17 cellular contexts compared by ENCODE assay signal in the genomic region with DNA sequence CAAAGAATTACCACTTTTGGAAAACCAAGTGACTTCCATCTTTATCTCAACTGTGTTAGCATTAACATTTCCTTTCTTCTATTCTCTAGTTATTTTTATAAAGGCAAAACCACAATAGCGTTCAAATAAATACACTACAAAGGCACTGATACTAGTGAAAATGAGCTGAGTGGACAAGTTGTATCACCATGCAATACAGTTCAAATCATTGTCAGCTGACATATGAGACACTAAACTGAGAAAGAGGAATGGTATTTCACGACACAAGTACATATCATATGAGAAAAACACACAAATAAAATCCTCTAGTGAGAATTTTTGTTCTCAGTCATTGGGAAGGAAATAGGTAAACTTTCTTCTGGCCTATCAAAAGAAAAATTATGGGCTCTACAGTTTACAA. TPM values are rescaled to one million over a fixed set of nuclear protein-coding genes. Genes with fewer than 3 reads are reported as not detected.
A peak's percentile ranks its signal among the peaks of the same experiment; 100 is the strongest.
DNase-seq lines count a peak whose midpoint lies in the region; ATAC-seq and TF ChIP-seq lines count a peak whose summit lies in the region.
"Had no signal": no experiment of that assay in that cellular context is flagged by ENCODE, and none has a peak within 500 bp of the region (broad histone marks: within the 10 kb centered on the region; RNA-seq: fewer than 3 reads in every experiment).

No MANE protein-coding gene starts in this region.

- no peak overlapping the region for H3K27ac ChIP-seq in BLaER1 treated with 17β-estradiol and CSF1 and Interleukin-3, amounts not matched to agents 10 nM and 100 nM
- no peak overlapping the region for H3K27ac ChIP-seq in PC-3 (ENCODE audit: low read length)
- H3K27ac ChIP-seq: esophagus muscularis mucosa, vagina had no signal

- H3K9ac ChIP-seq in BLaER1 treated with 17β-estradiol and CSF1 and Interleukin-3, amounts not matched to agents 10 nM and 100 nM, result no peak overlapping the region
- no peak overlapping the region for H3K9ac ChIP-seq in PC-3 (ENCODE audit: low read length)

- CTCF ChIA-PET in PC-3 (lab: Charles Lee), result interaction anchor here (1.7 kb wide), 1 partner anchor 9 kb away, joined by 6 read pairs; no protein-coding TSS in a partner anchor

- ATAC-seq in PC-3, result peak; percentile 50
- ATAC-seq in GM18870 (IDR thresholded peaks at IDR 0.05; ENCODE audit: unreplicated experiment), result no peak
- no peak for ATAC-seq in GM21367 (IDR thresholded peaks at IDR 0.05; ENCODE audit: unreplicated experiment)

- peaks cover 0 to 27% (median 12%) of the 10 kb centered on the region in 11 experiments; a peak in 13 of 22 replicates for H3K9me3 ChIP-seq in BLaER1 treated with 17β-estradiol and CSF1 and Interleukin-3, amounts not matched to agents 10 nM and 100 nM (replicated peaks in 1 of 11)
- H3K9me3 ChIP-seq in PC-3 (ENCODE audit: low read length), result no peaks in the 10 kb centered on the region
- H3K9me3 ChIP-seq: esophagus muscularis mucosa, left ventricle myocardium inferior, vagina had no signal

- no TSS peak for BruUV-seq in PC-3 (replicated peaks; lab: Mats Ljungman, UMichigan)

- intact Hi-C loops in PC-3 (cut with micrococcal nuclease), result no loop called here

- H3K4me2 ChIP-seq in BLaER1 treated with 17β-estradiol and CSF1 and Interleukin-3, amounts not matched to agents 10 nM and 100 nM, result peak overlapping the region in 7 of 11 experiments; percentile 1 to 60 (median 31); a peak in 11 of 22 replicates
- no peak overlapping the region for H3K4me2 ChIP-seq in PC-3 (ENCODE audit: low read length)

- no peak overlapping the region for H2AFZ ChIP-seq in PC-3 (ENCODE audit: low read length)

- peaks cover 0 to 23% (median 18%) of the 10 kb centered on the region in 10 experiments; a peak in 16 of 20 replicates for H3K4me1 ChIP-seq in BLaER1 treated with 17β-estradiol and CSF1 and Interleukin-3, amounts not matched to agents 10 nM and 100 nM
- H3K4me1 ChIP-seq in PC-3 (ENCODE audit: insufficient read depth, low read length), result peaks cover 9% of the 10 kb centered on the region; the same call in 1 of the 2 replicates

- peaks cover 0 to 18% (median 0%) of the 10 kb centered on the region in 11 experiments; a peak in 4 of 22 replicates for H4K20me1 ChIP-seq in BLaER1 treated with 17β-estradiol and CSF1 and Interleukin-3, amounts not matched to agents 10 nM and 100 nM
- peaks cover 12% of the 10 kb centered on the region; the same call in 1 of the 2 replicates for H4K20me1 ChIP-seq in PC-3 (ENCODE audit: low read length)

- H3K36me3 ChIP-seq in BLaER1 treated with 17β-estradiol and CSF1 and Interleukin-3, amounts not matched to agents 10 nM and 100 nM, result peaks cover 0 to 22% (median 14%) of the 10 kb centered on the region in 11 experiments; a peak in 10 of 22 replicates
- H3K36me3 ChIP-seq in PC-3 (ENCODE audit: low read depth, low read length), result 0 out of 2 replicates have a peak, but pooled peaks cover 2% of the 10 kb centered on the region
- H3K36me3 ChIP-seq: esophagus muscularis mucosa, left ventricle myocardium inferior, vagina had no signal

- no peaks in the 10 kb centered on the region for H3K27me3 ChIP-seq in BLaER1 treated with 17β-estradiol and CSF1 and Interleukin-3, amounts not matched to agents 10 nM and 100 nM
- H3K27me3 ChIP-seq in PC-3 (ENCODE audit: low read length), result no peaks in the 10 kb centered on the region
- H3K27me3 ChIP-seq: esophagus muscularis mucosa, vagina had no signal

- H3F3A ChIP-seq in PC-3 (ENCODE audit: low read length, unreplicated experiment), result no peaks in the 10 kb centered on the region

- DNase-seq in PC-3 (no peak), fibroblast of gingiva (ENCODE audit: low read depth) (peak; percentile 24), non-pigmented ciliary epithelial cell (ENCODE audit: low read depth) (peak; percentile 45), Kasumi-1 (lab: John Stamatoyannopoulos, UW) (no peak)
- DNase-seq in stimulated activated CD8-positive, alpha-beta memory T cell treated with anti-CD3 and anti-CD28 coated beads, Interleukin-4, amount 100 ng/mL, for 48 hours, result no peak
- DNase-seq: activated effector memory CD4-positive, alpha-beta T cell treated with anti-CD3 and anti-CD28 coated beads, Interleukin-2, amount 50 U/mL, for 16 hours; COR-L47; dermis blood vessel endothelial cell; left ventricle myocardium inferior; naive B cell; NCI-H1694 treated with DMSO at 0.1 percent for 48 hours; T-helper 2 cell had no signal

- no peak overlapping the region for H3K4me3 ChIP-seq in BLaER1 treated with 17β-estradiol and CSF1 and Interleukin-3, amounts not matched to agents 10 nM and 100 nM
- no peak overlapping the region for H3K4me3 ChIP-seq in PC-3 (ENCODE audit: low read length)
- H3K4me3 ChIP-seq: esophagus muscularis mucosa, left ventricle myocardium inferior, vagina had no signal

- TF ChIP-seq CTCF in PC-3 (conservative IDR thresholded peaks at IDR 0.05; ENCODE audit: low read depth, low read length), result no peak

- H3K9me2 ChIP-seq in PC-3 (replicated peaks; ENCODE audit: low read length), result no peaks in the 10 kb centered on the region

- peaks cover 92% of the 10 kb centered on the region for H3K79me2 ChIP-seq in PC-3 (ENCODE audit: low read length)

- POLR2A ChIA-PET in PC-3 (lab: Charles Lee; ENCODE audit: unreplicated experiment), result no interaction called here

RNA-seq across cellular contexts. Expression of a gene that starts 26.2 kb away (rescaled TPM):
- 96.6 and 101 TPM in 2 replicates for total RNA-seq in PC-3 (2014; rRNA removed)

Comparison
In these comparisons a context has a peak if more than half of its experiments do, and no peak if none do; other contexts are left out.
1. DNase-seq: peak in fibroblast of gingiva (single experiment) and non-pigmented ciliary epithelial cell (single experiment); none in PC-3 (single experiment), stimulated activated CD8-positive, alpha-beta memory T cell treated with anti-CD3 and anti-CD28 coated beads, Interleukin-4, amount 100 ng/mL, for 48 hours (single experiment) and Kasumi-1 (0 of 2).